12 cellular contexts compared by ENCODE assay signal in the genomic region with DNA sequence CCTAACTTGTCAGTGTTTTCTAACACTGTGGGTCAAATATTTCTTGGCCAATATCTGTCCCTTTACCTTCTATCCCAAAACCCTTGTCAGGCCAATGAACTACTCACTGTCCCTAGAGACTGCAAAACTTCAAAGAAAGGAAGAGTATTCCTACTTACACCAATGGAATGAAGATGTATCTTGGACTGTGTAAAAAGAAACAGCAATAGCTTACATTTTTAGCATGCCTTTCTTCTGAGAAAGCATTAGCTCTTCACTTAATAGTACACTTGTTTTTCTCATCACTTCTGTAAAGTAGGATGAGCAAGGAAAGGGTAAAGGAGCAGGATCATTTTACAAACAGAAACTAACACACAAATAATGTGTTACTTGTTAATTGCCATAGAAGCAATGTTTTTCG.
DNase-seq lines count a peak whose midpoint lies in the region; TF ChIP-seq lines count a peak whose summit lies in the region.
"Had no signal": no experiment of that assay in that cellular context is flagged by ENCODE, and none has a peak within 500 bp of the region (broad histone marks: within the 10 kb centered on the region; RNA-seq: fewer than 3 reads in every experiment).

No MANE protein-coding gene starts in this region.

- peaks cover 43% of the 10 kb centered on the region for H3K4me1 ChIP-seq in HUES64 (ENCODE audit: insufficient read depth, low read length)
- peaks cover 41% of the 10 kb centered on the region for H3K4me1 ChIP-seq in mesodermal cell (ENCODE audit: control insufficient read depth, insufficient read depth, low read length, poor library complexity, severe bottlenecking)
- H3K4me1 ChIP-seq: prostate gland had no signal

- H3K4me3 ChIP-seq in AG10803 (ENCODE audit: low read length), result no peak overlapping the region
- no peak overlapping the region for H3K4me3 ChIP-seq in HUES64 (ENCODE audit: low read length)
- H3K4me3 ChIP-seq in choroid plexus epithelial cell (ENCODE audit: low read depth, low read length), result no peak overlapping the region
- H3K4me3 ChIP-seq in mesodermal cell (ENCODE audit: extremely low read depth, insufficient read depth, low read length, poor library complexity, severe bottlenecking), result no peak overlapping the region
- H3K4me3 ChIP-seq: prostate gland had no signal

- H3K36me3 ChIP-seq in HUES64 (ENCODE audit: insufficient read depth, low read length) (peaks cover 19% of the 10 kb centered on the region), mesodermal cell (ENCODE audit: control insufficient read depth, insufficient read depth, low read length) (peaks cover 35% of the 10 kb centered on the region)
- H3K36me3 ChIP-seq: prostate gland had no signal

- no CpG with 5 or more reads among the region's 1 CpG for WGBS in HUES64
- no CpG with 5 or more reads among the region's 1 CpG for WGBS in mesodermal cell (ENCODE audit: insufficient coverage in 2 of 2), 2 experiments

- H3K9me3 ChIP-seq in HUES64 (ENCODE audit: insufficient read depth, low read depth, low read length) (no peaks in the 10 kb centered on the region), mesodermal cell (ENCODE audit: control insufficient read depth, low read length) (no peaks in the 10 kb centered on the region)
- H3K9me3 ChIP-seq: prostate gland had no signal

- peak; percentile 92 for DNase-seq in AG10803 (ENCODE audit: low read depth)
- DNase-seq in choroid plexus epithelial cell (ENCODE audit: low read depth), result peak; percentile 84
- no peak for DNase-seq in cerebellum (ENCODE audit: low spot score)
- DNase-seq in ureter (ENCODE audit: low spot score), result no peak
- DNase-seq in inferior parietal cortex (ENCODE audit: extremely low spot score), result no peak
- DNase-seq in Ammon's horn (ENCODE audit: low spot score), result no peak
- DNase-seq: activated CD4-positive, alpha-beta memory T cell treated with anti-CD3 and anti-CD28 coated beads for 36 hours; NCI-H510A had no signal

- no peak overlapping the region for H3K9ac ChIP-seq in HUES64 (ENCODE audit: low read depth, low read length)

- H3K27ac ChIP-seq in HUES64 (ENCODE audit: low read depth, low read length) (peak overlapping the region; percentile 4; the same call in 1 of the 2 replicates), mesodermal cell (ENCODE audit: low read depth, low read length, severe bottlenecking) (peak overlapping the region; percentile 93)
- H3K27ac ChIP-seq: epithelial cell of prostate, prostate gland had no signal

- H3K27me3 ChIP-seq in HUES64 (ENCODE audit: insufficient read depth, low read length), result no peaks in the 10 kb centered on the region

- TF ChIP-seq CTCF in AG10803 (conservative IDR thresholded peaks at IDR 0.05; ENCODE audit: low read length), result no peak
- TF ChIP-seq CTCF in choroid plexus epithelial cell (conservative IDR thresholded peaks at IDR 0.05; ENCODE audit: low read depth, low read length), result no peak

Comparison
In these comparisons a context has a peak if more than half of its experiments do, and no peak if none do; other contexts are left out.
1. DNase-seq: peak in AG10803 (single experiment) and choroid plexus epithelial cell (single experiment); none in cerebellum (single experiment), ureter (single experiment), inferior parietal cortex (single experiment) and Ammon's horn (single experiment).